In the genomic region with DNA sequence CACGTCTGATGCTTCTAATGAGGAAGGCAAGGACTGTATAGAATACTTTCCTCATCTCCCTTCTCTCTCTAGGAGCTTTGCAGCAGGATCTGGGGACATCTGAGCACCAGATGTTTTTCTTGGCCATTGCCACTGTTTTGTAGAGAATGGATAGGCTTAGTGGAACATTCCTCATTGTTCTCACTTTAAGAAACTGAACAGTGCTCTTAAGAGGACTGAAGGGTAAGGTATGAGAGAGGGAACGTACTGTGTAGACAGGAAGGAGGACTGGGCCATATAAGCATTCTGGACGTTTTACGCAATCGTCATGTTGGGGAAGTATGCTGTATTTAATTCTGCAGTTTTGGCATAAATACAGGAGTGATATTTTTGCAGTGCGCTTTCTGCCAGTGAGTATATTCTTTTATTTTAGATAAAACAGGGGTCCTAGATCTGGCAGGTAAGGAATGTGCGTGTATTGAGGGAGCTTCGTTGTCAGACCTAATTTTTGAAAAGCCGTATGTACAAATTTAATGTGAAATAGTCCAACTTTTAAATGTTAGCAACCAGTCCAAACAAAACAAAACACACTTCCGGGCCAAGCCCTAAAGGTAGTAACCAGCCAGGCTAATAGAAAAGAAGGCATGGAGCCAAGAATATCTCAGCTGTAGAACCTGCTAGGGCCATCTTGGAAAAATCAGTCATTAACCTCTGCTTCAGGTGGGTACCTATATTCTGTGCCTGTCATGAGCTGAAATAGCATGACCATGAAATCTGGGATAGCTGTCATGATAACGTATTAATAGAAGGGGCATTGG, we compare ENCODE assay signal across 13 cellular contexts.
DNase-seq lines count a peak whose midpoint lies in the region; TF ChIP-seq lines count a peak whose summit lies in the region.
"Had no signal": no experiment of that assay in that cellular context is flagged by ENCODE, and none has a peak within 500 bp of the region (broad histone marks: within the 10 kb centered on the region; RNA-seq: fewer than 3 reads in every experiment).

No MANE protein-coding gene starts in this region.

- H3K27me3 Mint-ChIP-seq in immature natural killer cell (ENCODE audit: low read depth in 3 of 3) = no peaks in the 10 kb centered on the region

- peak overlapping the region in 5 of 6 donors; percentile 4 to 45 (median 21) for H3K27ac Mint-ChIP-seq in immature natural killer cell
- H3K27ac Mint-ChIP-seq: WTC11 had no signal

- H3K4me3 ChIP-seq in AG04449 (ENCODE audit: low read depth, low read length) (no peak overlapping the region), HFF-Myc (replicated peaks; ENCODE audit: low read depth, low read length) (no peak overlapping the region)
- H3K4me3 ChIP-seq: BLaER1, SK-N-MC had no signal

- no peaks in the 10 kb centered on the region for H3K9me3 Mint-ChIP-seq in immature natural killer cell
- H3K9me3 Mint-ChIP-seq: WTC11 had no signal

- CTCF ChIA-PET in AG04449 (lab: Yijun Ruan, JAX) = interaction anchor here (0.9 to 1.7 kb wide), 7 partner anchors 9 to 47 kb away, joined by 3 to 6 read pairs (median 4); no protein-coding TSS in a partner anchor

- DNase-seq in AG04449 (ENCODE audit: low read depth, low spot score) (peak; percentile 10), HFF-Myc (ENCODE audit: extremely low read depth, low read depth) (peak; percentile 73), dermis blood vessel endothelial cell (peak; percentile 75), immature natural killer cell (no peak), NCI-H524 treated with DMSO at 0.1 percent for 48 hours (lab: John Stamatoyannopoulos, UW) (no peak), NCI-H2107 (lab: John Stamatoyannopoulos, UW) (no peak), activated gamma-delta T cell treated with Interleukin-2 at 50 U/mL for 16 hours (no peak)
- no peak for DNase-seq in activated CD4-positive, CD25-positive, alpha-beta regulatory T cell treated with anti-CD3 and anti-CD28 coated beads, Interleukin-2, amount 50 U/mL, for 72 hours
- DNase-seq: DND-41, NCI-H2081 treated with DMSO at 0.1 percent for 48 hours had no signal

- H3K4me1 Mint-ChIP-seq in immature natural killer cell = peaks cover 6 to 23% of the 10 kb centered on the region in 2 donors
- H3K4me1 Mint-ChIP-seq: WTC11 had no signal

- POLR2A ChIA-PET in AG04449 (lab: Yijun Ruan, JAX) = no interaction called here

- TF ChIP-seq CTCF in AG04449 (IDR thresholded peaks at IDR 0.05; ENCODE audit: insufficient read depth, low read length, missing control alignments) = no peak
- no peak for TF ChIP-seq CTCF in HFF-Myc (IDR thresholded peaks at IDR 0.05; ENCODE audit: low read depth, low read length, missing control alignments)

- H3K4me3 Mint-ChIP-seq in immature natural killer cell = no peak overlapping the region
- H3K4me3 Mint-ChIP-seq: WTC11 had no signal

- H3K36me3 Mint-ChIP-seq in immature natural killer cell = peaks cover 25 to 68% (median 47%) of the 10 kb centered on the region in 3 donors

Comparison
In these comparisons a context has a peak if more than half of its experiments do, and no peak if none do; other contexts are left out.
1. DNase-seq: peak in AG04449 (single experiment), HFF-Myc (single experiment) and dermis blood vessel endothelial cell (single experiment); none in immature natural killer cell (0 of 3), NCI-H524 treated with DMSO at 0.1 percent for 48 hours (single experiment), activated CD4-positive, CD25-positive, alpha-beta regulatory T cell treated with anti-CD3 and anti-CD28 coated beads, Interleukin-2, amount 50 U/mL, for 72 hours (single experiment), NCI-H2107 (single experiment) and activated gamma-delta T cell treated with Interleukin-2 at 50 U/mL for 16 hours (single experiment).